In genomic region chr5:18771097-18771610, GRCh38 we compare ENCODE assay signal across 1 cellular context.
TF ChIP-seq lines count a peak whose summit lies in the region.

No MANE protein-coding gene starts in this region.

TF ChIP-seq in K562, 482 proteins besides CTCF, POLR2A, EP300 and RAD21 (continued from another document):
- TF ChIP-seq TFE3 (CRISPR knock-in tag; IDR thresholded peaks at IDR 0.05), result peak; percentile 88
